In the genomic region with DNA sequence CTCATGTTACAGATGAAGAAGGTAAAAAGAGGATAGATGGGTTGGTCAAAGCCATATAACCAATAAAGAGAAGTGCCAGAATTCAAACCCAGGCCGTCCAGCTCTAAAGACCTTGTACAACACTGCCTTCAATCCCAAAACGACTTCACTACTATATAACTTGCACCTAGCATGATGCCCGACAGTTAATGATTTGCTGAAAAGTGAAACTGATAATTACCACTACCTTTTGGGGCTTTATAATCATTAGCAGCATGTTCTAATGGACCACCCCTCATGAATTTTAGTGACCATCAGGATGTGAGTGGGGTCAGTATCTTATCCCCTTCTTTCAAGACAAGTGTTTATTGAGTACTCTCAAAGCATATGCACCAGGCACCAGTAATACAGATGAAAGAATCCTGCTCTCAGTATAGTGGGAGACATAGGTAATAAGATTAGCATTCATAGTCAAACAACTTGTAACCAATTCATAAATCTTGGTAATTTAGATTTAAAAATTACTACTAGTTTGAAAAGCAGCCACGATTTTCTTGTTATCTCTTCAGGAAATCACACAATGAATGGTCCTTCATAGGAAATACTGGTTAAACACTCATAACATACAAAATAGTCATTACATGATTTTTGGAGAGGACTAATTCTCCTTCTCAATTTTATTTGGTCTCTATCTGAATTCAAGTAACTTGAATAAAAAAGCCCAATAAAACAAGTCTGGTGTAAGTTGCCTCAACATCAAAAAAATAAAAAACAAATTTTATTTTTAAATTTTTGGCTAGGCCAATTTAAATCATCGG, we compare ENCODE assay signal across 23 cellular contexts.
A peak's percentile ranks its signal among the peaks of the same experiment; 100 is the strongest.
DNase-seq lines count a peak whose midpoint lies in the region; ATAC-seq, FAIRE-seq and TF ChIP-seq lines count a peak whose summit lies in the region.
"Had no signal": no experiment of that assay in that cellular context is flagged by ENCODE, and none has a peak within 500 bp of the region (broad histone marks: within the 10 kb centered on the region; RNA-seq: fewer than 3 reads in every experiment).

No MANE protein-coding gene starts in this region.

- SMC1A ChIA-PET in GM12878 (lab: Charles Lee; ENCODE audit: uncharacterized antibody, unreplicated experiment) = interaction anchor here (1.1 to 1.3 kb wide), 4 partner anchors 10 to 152 kb away, joined by 3 to 4 read pairs (median 3); no protein-coding TSS in a partner anchor

- H3K4me2 ChIP-seq in GM12878 (ENCODE audit: control insufficient read depth, insufficient read depth) = 0 out of 2 replicates have a peak overlapping the region, but pooled peaks have one; percentile 0

- ATAC-seq in Right ventricle myocardium superior (ENCODE audit: poor library complexity) = no peak
- peak; percentile 39 for ATAC-seq in HG02938 (IDR thresholded peaks at IDR 0.05; ENCODE audit: unreplicated experiment)
- ATAC-seq in GM12878 = peak; percentile 54
- ATAC-seq in GM18505 (IDR thresholded peaks at IDR 0.05; ENCODE audit: unreplicated experiment) = no peak
- no peak for ATAC-seq in HG02970 (IDR thresholded peaks at IDR 0.05; ENCODE audit: low FRiP score, unreplicated experiment)
- ATAC-seq: activated T-helper 17 cell treated with anti-CD3 and anti-CD28 coated beads, Interleukin-2, amount 50 U/mL, for 72 hours; PC-3 had no signal

- H4K20me1 ChIP-seq in GM12878 (ENCODE audit: control insufficient read depth, insufficient read depth) = no peaks in the 10 kb centered on the region

- no peak for TF ChIP-seq EP300 in GM12878 (IDR thresholded peaks at IDR 0.05; ENCODE audit: borderline replicate concordance in 1 of 2, control insufficient read depth in 1 of 2, low read depth in 2 of 2, low read length in 2 of 2)
- no peak for TF ChIP-seq EP300 in stomach (IDR thresholded peaks at IDR 0.05)

- no peak for TF ChIP-seq POLR2A in GM12878 (IDR thresholded peaks at IDR 0.05; ENCODE audit: low read depth, low read length)
- no peak for TF ChIP-seq POLR2A in GM18505 (IDR thresholded peaks at IDR 0.05; ENCODE audit: borderline replicate concordance, extremely low read depth, insufficient read depth, insufficient read length)
- TF ChIP-seq POLR2A in stomach (IDR thresholded peaks at IDR 0.05) = no peak

- H3K4me3 ChIP-seq in left ventricle myocardium inferior = no peak overlapping the region
- no peak overlapping the region for H3K4me3 ChIP-seq in GM12878
- no peak overlapping the region for H3K4me3 ChIP-seq in stomach
- H3K4me3 ChIP-seq: gastrocnemius medialis, SJCRH30, suprapubic skin had no signal

- H3K36me3 ChIP-seq in left ventricle myocardium inferior (no peaks in the 10 kb centered on the region), GM12878 (ENCODE audit: control insufficient read depth in 2 of 2, insufficient read depth in 2 of 2, low read length in 1 of 2) (no peaks in the 10 kb centered on the region), stomach (no peaks in the 10 kb centered on the region)
- H3K36me3 ChIP-seq: gastrocnemius medialis, SJCRH30, suprapubic skin had no signal

- H3K27ac ChIP-seq in left ventricle myocardium inferior (replicated peaks) = peak overlapping the region; percentile 82
- no peak overlapping the region for H3K27ac ChIP-seq in GM12878 (ENCODE audit: control insufficient read depth, insufficient read depth)
- H3K27ac ChIP-seq in stomach = no peak overlapping the region
- H3K27ac ChIP-seq: epithelial cell of prostate, SJCRH30, suprapubic skin had no signal

- H3K4me1 ChIP-seq in left ventricle myocardium inferior (peaks cover 75% of the 10 kb centered on the region), GM12878 (ENCODE audit: control insufficient read depth, insufficient read depth, low read length) (peaks cover 8% of the 10 kb centered on the region), stomach (peaks cover 0 to 38% (median 22%) of the 10 kb centered on the region in 4 donors)

- POLR2A ChIA-PET in GM12878 (lab: Charles Lee) = no interaction called here

- in situ Hi-C loops in GM12878 (cut with MboI) = no loop called here

- no TSS peak for BruUV-seq in GM12878 (replicated peaks; lab: Mats Ljungman, UMichigan)

- no peak for DNase-seq in left ventricle myocardium inferior
- no peak for DNase-seq in Right ventricle myocardium superior
- DNase-seq in GM12878 (ENCODE audit: low read depth, low spot score) = no peak
- DNase-seq in activated CD4-positive, CD25-positive, alpha-beta regulatory T cell treated with anti-CD3 and anti-CD28 coated beads, Interleukin-2, amount 50 U/mL, for 72 hours = no peak
- no peak for DNase-seq in stomach
- DNase-seq: activated B cell treated with CpG ODN at 0.5 μM for 24 hours; dermis blood vessel endothelial cell; DMS53; gastrocnemius medialis; NCI-H1417; NCI-H2171; NCI-H748 treated with DMSO at 0.1 percent for 48 hours; PC-3; SJCRH30; small intestine; stimulated activated CD4-positive, alpha-beta T cell treated with anti-CD3 and anti-CD28 coated beads, Interleukin-4, amount 100 ng/mL, for 24 hours had no signal

- H3K27me3 ChIP-seq in left ventricle myocardium inferior (ENCODE audit: low read depth) (no peaks in the 10 kb centered on the region), GM12878 (replicated peaks in 1 of 2; ENCODE audit: control insufficient read depth in 2 of 2, insufficient read depth in 2 of 2, low read length in 1 of 2) (no peaks in the 10 kb centered on the region), stomach (no peaks in the 10 kb centered on the region)
- H3K27me3 ChIP-seq: gastrocnemius medialis, SJCRH30, suprapubic skin had no signal

- no peak for FAIRE-seq in GM12878 (lab: Jason Lieb, UNC)
- FAIRE-seq: A204.1, small intestine had no signal

- no peak for TF ChIP-seq CTCF in left ventricle myocardium inferior (IDR thresholded peaks at IDR 0.05; ENCODE audit: borderline replicate concordance)
- no peak for TF ChIP-seq CTCF in GM12878 (IDR thresholded peaks at IDR 0.05 in 2 of 3, conservative IDR thresholded peaks at IDR 0.05 in 1 of 3; ENCODE audit: control insufficient read depth in 2 of 3, extremely low read depth in 1 of 3, insufficient read depth in 1 of 3, low read depth in 3 of 3, low read length in 3 of 3)
- no peak for TF ChIP-seq CTCF in stomach (IDR thresholded peaks at IDR 0.05)

- CTCF ChIA-PET in GM12878 (lab: Yijun Ruan, JAX) = interaction anchor here (0.9 to 1.2 kb wide), 2 partner anchors 96 to 1475 kb away, joined by 3 to 4 read pairs; no protein-coding TSS in a partner anchor

- RAD21 ChIA-PET in GM12878 (lab: Charles Lee; ENCODE audit: unreplicated experiment) = interaction anchor here (0.9 kb wide), 1 partner anchor 80 kb away, joined by 4 read pairs; no protein-coding TSS in a partner anchor

- H3K9me3 ChIP-seq in left ventricle myocardium inferior (replicated peaks) = no peaks in the 10 kb centered on the region
- no peaks in the 10 kb centered on the region for H3K9me3 ChIP-seq in GM12878 (replicated peaks; ENCODE audit: control insufficient read depth, insufficient read depth, low read length)
- no peaks in the 10 kb centered on the region for H3K9me3 ChIP-seq in stomach
- H3K9me3 ChIP-seq: gastrocnemius medialis, SJCRH30, suprapubic skin had no signal

- intact Hi-C loops in left ventricle myocardium inferior (cut with micrococcal nuclease) (no loop called here), Right ventricle myocardium superior (cut with DNase I) (loop anchor here (5.0 kb wide), 1 partner anchor 63 kb away; no protein-coding TSS in a partner anchor), GM12878 (cut with micrococcal nuclease; ENCODE audit: unreplicated experiment) (loop anchor here (5.0 kb wide), 1 partner anchor 97 kb away; a partner anchor contains a TSS), stomach (cut with DNase I; ENCODE audit: low total_unique reads) (no loop called here)

- H3K9ac ChIP-seq in GM12878 (ENCODE audit: control insufficient read depth, insufficient read depth, low read length) = no peak overlapping the region

- TF ChIP-seq RAD21 in GM12878 (IDR thresholded peaks at IDR 0.05; ENCODE audit: insufficient read depth, low read depth, low read length) = no peak

- WGBS in GM12878 (ENCODE audit: insufficient coverage, insufficient replicate concordance, low lambda C conversion rate, missing lambda C conversion rate) = 70% methylated on average over 4 of the region's 5 CpGs
- WGBS in stomach, 5 donors = 71 to 80% (median 77%) methylated on average over 5 of the region's 5 CpGs

- H3K79me2 ChIP-seq in GM12878 (ENCODE audit: control insufficient read depth, insufficient read depth, low read length) = peaks cover 5% of the 10 kb centered on the region

- H2AFZ ChIP-seq in GM12878 (ENCODE audit: control insufficient read depth, low read depth, low read length) = no peak overlapping the region

TF ChIP-seq in GM12878, 131 proteins besides CTCF, POLR2A, EP300 and RAD21:
- TF ChIP-seq JUNB (IDR thresholded peaks at IDR 0.05) (peak; percentile 67), NFXL1 (IDR thresholded peaks at IDR 0.05; ENCODE audit: borderline replicate concordance) (no peak), FOXK2 (IDR thresholded peaks at IDR 0.05) (no peak)

Comparison
In these comparisons a context has a peak if more than half of its experiments do, and no peak if none do; other contexts are left out.
1. intact Hi-C loops: an anchor here in Right ventricle myocardium superior (5.0 kb wide) and GM12878 (5.0 kb wide); none called in left ventricle myocardium inferior and stomach.
2. ATAC-seq: peak in HG02938 (single experiment) and GM12878 (single experiment); none in Right ventricle myocardium superior (single experiment), GM18505 (single experiment) and HG02970 (single experiment).